ENCODE assay signal across 9 cellular contexts in the genomic region with DNA sequence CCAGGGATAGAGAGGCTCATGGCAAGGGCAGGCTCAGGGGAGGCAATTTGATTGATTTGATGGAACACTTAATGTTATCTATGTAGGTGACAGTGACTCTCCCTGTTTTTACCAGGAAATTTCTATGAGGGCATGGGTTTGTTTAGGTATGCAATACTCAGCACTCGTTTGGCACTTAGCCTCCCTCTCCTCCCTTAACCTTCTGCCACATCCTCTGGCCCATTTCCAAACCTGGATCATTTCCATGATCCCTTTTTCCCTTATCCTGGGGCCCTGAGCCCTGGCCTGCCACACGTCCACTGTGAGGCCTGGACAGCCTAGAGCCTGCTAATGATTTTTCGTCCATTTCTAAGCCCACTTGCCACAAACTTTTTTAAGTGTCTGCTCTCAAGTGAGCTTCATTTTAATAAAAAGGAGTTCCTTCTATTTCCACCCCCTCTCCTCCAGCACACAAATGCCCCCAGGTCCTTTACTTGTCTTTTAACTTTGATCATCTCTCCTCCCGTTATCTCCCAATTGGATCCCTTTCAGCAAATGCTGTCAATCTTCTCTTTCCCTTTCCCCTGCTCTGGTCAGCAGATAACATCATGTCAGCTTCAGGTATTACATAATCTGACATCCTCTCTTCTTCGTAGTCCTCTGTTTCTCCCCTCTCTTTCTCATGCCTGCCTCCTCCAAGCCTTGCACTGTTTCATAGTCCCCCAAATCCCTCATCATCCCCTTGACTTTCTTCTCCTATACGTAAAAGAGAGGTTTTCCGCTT. TPM values are rescaled to one million over a fixed set of nuclear protein-coding genes. Genes with fewer than 3 reads are reported as not detected.
A peak's percentile ranks its signal among the peaks of the same experiment; 100 is the strongest.
DNase-seq lines count a peak whose midpoint lies in the region; ATAC-seq lines count a peak whose summit lies in the region.
"Had no signal": no experiment of that assay in that cellular context is flagged by ENCODE, and none has a peak within 500 bp of the region (broad histone marks: within the 10 kb centered on the region; RNA-seq: fewer than 3 reads in every experiment).

No MANE protein-coding gene starts in this region.

- no peak overlapping the region for H3K4ac ChIP-seq in neuronal stem cell (ENCODE audit: low read length)

- H3K23ac ChIP-seq in neuronal stem cell (ENCODE audit: low read depth, low read length, poor library complexity) = no peak overlapping the region

- H2BK120ac ChIP-seq in neuronal stem cell (ENCODE audit: low read depth, low read length) = no peak overlapping the region

- peak overlapping the region; percentile 27 for H3K4me2 ChIP-seq in neuronal stem cell (ENCODE audit: insufficient read depth, low read length, poor library complexity, severe bottlenecking)
- H3K4me2 ChIP-seq: KMS-11 had no signal

- no peak overlapping the region for H4K91ac ChIP-seq in neuronal stem cell (ENCODE audit: low read depth, low read length, poor library complexity)

- WGBS in neuronal stem cell (ENCODE audit: extremely low coverage in 2 of 2, insufficient read length in 2 of 2, insufficient replicate concordance in 1 of 2), 2 donors = no CpG with 5 or more reads among the region's 7 CpGs

- H3K9ac ChIP-seq in endocrine pancreas (ENCODE audit: control insufficient read depth, insufficient read depth, low read length) = peak overlapping the region; percentile 50
- no peak overlapping the region for H3K9ac ChIP-seq in neuronal stem cell (ENCODE audit: low read depth, low read length, poor library complexity)
- H3K9ac ChIP-seq: KMS-11 had no signal

- no peak overlapping the region for H2AK5ac ChIP-seq in neuronal stem cell (ENCODE audit: low read depth, low read length)

- H2BK12ac ChIP-seq in neuronal stem cell (ENCODE audit: low read length) = no peak overlapping the region

- H3K36me3 ChIP-seq in endocrine pancreas (ENCODE audit: control insufficient read depth, insufficient read depth, low read length) (no peaks in the 10 kb centered on the region), neuronal stem cell (replicated peaks in 1 of 2; ENCODE audit: control insufficient read depth in 2 of 2, insufficient read depth in 2 of 2, low read length in 2 of 2) (no peaks in the 10 kb centered on the region)

- H3K79me1 ChIP-seq in neuronal stem cell (ENCODE audit: low read depth, low read length) = no peaks in the 10 kb centered on the region

- DNase-seq in Daoy (ENCODE audit: low read depth) (peak; percentile 78), NCI-H345 (lab: John Stamatoyannopoulos, UW) (peak; percentile 48), neuronal stem cell (ENCODE audit: low spot score) (no peak), NCI-H128 (lab: John Stamatoyannopoulos, UW; ENCODE audit: unreplicated experiment) (no peak)

- H3K4me1 ChIP-seq in endocrine pancreas (ENCODE audit: control insufficient read depth, insufficient read depth, low read length) = no peaks in the 10 kb centered on the region
- peaks cover 21 to 38% of the 10 kb centered on the region in 2 donors for H3K4me1 ChIP-seq in neuronal stem cell (ENCODE audit: control insufficient read depth in 2 of 2, insufficient read depth in 1 of 2, low read depth in 1 of 2, low read length in 2 of 2)

- no peaks in the 10 kb centered on the region for H3K27me3 ChIP-seq in endocrine pancreas (ENCODE audit: control insufficient read depth, insufficient read depth, low read length)
- no peaks in the 10 kb centered on the region for H3K27me3 ChIP-seq in neuronal stem cell (ENCODE audit: control insufficient read depth in 3 of 3, insufficient read depth in 3 of 3, low read depth in 1 of 3, low read length in 3 of 3)

- H3K14ac ChIP-seq in neuronal stem cell (ENCODE audit: low read length) = no peak overlapping the region

- ATAC-seq in HG03095 (IDR thresholded peaks at IDR 0.05; ENCODE audit: unreplicated experiment) (no peak), HG02763 (IDR thresholded peaks at IDR 0.05; ENCODE audit: unreplicated experiment) (no peak), HG03460 (IDR thresholded peaks at IDR 0.05; ENCODE audit: unreplicated experiment) (no peak)

- H3K4me3 ChIP-seq in endocrine pancreas (ENCODE audit: control insufficient read depth, insufficient read depth, low read length) (no peak overlapping the region), neuronal stem cell (ENCODE audit: low read length in 2 of 2) (no peak overlapping the region)

- H4K8ac ChIP-seq in neuronal stem cell (ENCODE audit: low read depth, low read length) = no peak overlapping the region

- no peak overlapping the region for H3K18ac ChIP-seq in neuronal stem cell (ENCODE audit: low read length)

- H2BK5ac ChIP-seq in neuronal stem cell (ENCODE audit: low read length) = no peak overlapping the region

- peak overlapping the region; percentile 47 for H2AFZ ChIP-seq in neuronal stem cell (ENCODE audit: low read length)

- H3K9me3 ChIP-seq in endocrine pancreas (ENCODE audit: control insufficient read depth, low read length) (no peaks in the 10 kb centered on the region), neuronal stem cell (replicated peaks in 1 of 2; ENCODE audit: control insufficient read depth in 2 of 2, insufficient read depth in 1 of 2, low read depth in 1 of 2, low read length in 2 of 2) (no peaks in the 10 kb centered on the region)

- no peak overlapping the region for H2BK15ac ChIP-seq in neuronal stem cell (ENCODE audit: low read length)

- peak overlapping the region; percentile 58 for H3K27ac ChIP-seq in neuronal stem cell (replicated peaks; ENCODE audit: low read length)
- H3K27ac ChIP-seq: KMS-11 had no signal

RNA-seq across cellular contexts. Expression of a gene that starts 37.8 kb away (rescaled TPM):
- 81.7 and 82.6 TPM in 2 replicates for total RNA-seq in Daoy (2014; rRNA removed; shearing (Covaris generic))
- 58.6 TPM for polyA plus RNA-seq in neuronal stem cell (2013, experiment 1 of 2)
- polyA plus RNA-seq in neuronal stem cell (2013, experiment 2 of 2) = 59.0 TPM

Comparison
In these comparisons a context has a peak if more than half of its experiments do, and no peak if none do; other contexts are left out.
1. DNase-seq: peak in Daoy (single experiment) and NCI-H345 (single experiment); none in neuronal stem cell (single experiment) and NCI-H128 (single experiment).